ENCODE assay signal across 30 cellular contexts in genomic region chr20:61932711-61933480, GRCh38.
DNase-seq lines count a peak whose midpoint lies in the region; ATAC-seq and TF ChIP-seq lines count a peak whose summit lies in the region.
"Had no signal": no experiment of that assay in that cellular context is flagged by ENCODE, and none has a peak within 500 bp of the region (broad histone marks: within the 10 kb centered on the region; RNA-seq: fewer than 3 reads in every experiment).

No MANE protein-coding gene starts in this region.

- TF ChIP-seq CTCF in activated B cell treated with CpG ODN at 0.5 μM for 24 hours (IDR thresholded peaks at IDR 0.05) (no peak), spleen (IDR thresholded peaks at IDR 0.05 in 8 of 11, conservative IDR thresholded peaks at IDR 0.05 in 3 of 11) (no peak)

- H3K4me1 ChIP-seq in spleen, result peaks cover 0 to under 1% (median 0%) of the 10 kb centered on the region in 6 donors
- H3K4me1 ChIP-seq: foreskin keratinocyte, thyroid gland had no signal

- TF ChIP-seq POLR2A in spleen (IDR thresholded peaks at IDR 0.05), result no peak

- no peak overlapping the region for H3K4me3 ChIP-seq in spleen
- H3K4me3 ChIP-seq: ovary, thyroid gland had no signal

- ATAC-seq in activated B cell treated with CpG ODN at 0.5 μM for 24 hours (ENCODE audit: low read depth), result no peak
- no peak for ATAC-seq in left lobe of liver
- no peak for ATAC-seq in GM19455 (IDR thresholded peaks at IDR 0.05; ENCODE audit: unreplicated experiment)
- ATAC-seq: activated CD4-positive, CD25-positive, alpha-beta regulatory T cell treated with anti-CD3 and anti-CD28 coated beads, Interleukin-2, amount 50 U/mL, for 24 hours; activated CD8-positive, alpha-beta T cell treated with anti-CD3 and anti-CD28 coated beads, Interleukin-2, amount 10 ng/mL, durations not matched to agents 7 days and 5 days; esophagus mucosa; foreskin keratinocyte; left colon; natural killer cell treated with Interleukin-12 subunit alpha and Interleukin-12 subunit beta and Interleukin-15 and Interleukin-18, amount 100 ng/mL, for 72 hours; sciatic nerve had no signal

- no peaks in the 10 kb centered on the region for H3K27me3 Mint-ChIP-seq in activated B cell treated with CpG ODN at 0.5 μM for 24 hours
- H3K27me3 Mint-ChIP-seq: natural killer cell treated with Interleukin-12 subunit alpha and Interleukin-12 subunit beta and Interleukin-15 and Interleukin-18, amount 100 ng/mL, for 72 hours; stimulated activated naive CD8-positive, alpha-beta T cell treated with anti-CD3 and anti-CD28 coated beads, Interleukin-15, Interleukin-2, amounts not matched to agents 100 ng/mL and 50 ng/mL, for 24 hours had no signal

- no peak overlapping the region for H3K4me3 Mint-ChIP-seq in activated B cell treated with CpG ODN at 0.5 μM for 24 hours
- H3K4me3 Mint-ChIP-seq: activated CD8-positive, alpha-beta T cell treated with anti-CD3 and anti-CD28 coated beads, Interleukin-2, amount 10 ng/mL, durations not matched to agents 7 days and 5 days; activated T-cell treated with anti-CD3 and anti-CD28 coated beads, Interleukin-2, amount 50 U/mL, for 24 hours; HFFc6; natural killer cell treated with Interleukin-12 subunit alpha and Interleukin-12 subunit beta and Interleukin-15 and Interleukin-18, amount 100 ng/mL, for 72 hours; stimulated activated naive CD8-positive, alpha-beta T cell treated with anti-CD3 and anti-CD28 coated beads, Interleukin-15, Interleukin-2, amounts not matched to agents 100 ng/mL and 50 ng/mL, for 24 hours had no signal

- peaks cover 0 to 10% (median 0%) of the 10 kb centered on the region in 7 donors for H3K27me3 ChIP-seq in spleen (replicated peaks in 1 of 7)
- H3K27me3 ChIP-seq: foreskin keratinocyte, ovary, thyroid gland had no signal

- peak; percentile 21 for DNase-seq in activated CD4-positive, CD25-positive, alpha-beta regulatory T cell treated with anti-CD3 and anti-CD28 coated beads, Interleukin-2, amount 50 U/mL, for 72 hours
- no peak for DNase-seq in activated CD4-positive, CD25-positive, alpha-beta regulatory T cell (lab: John Stamatoyannopoulos, UW)
- DNase-seq in activated B cell treated with CpG ODN at 0.5 μM for 24 hours (peak; percentile 9), left lobe of liver (ENCODE audit: low spot score) (peak; percentile 37), spleen (peak; percentile 55), NCI-H1417 treated with DMSO at 0.1 percent for 48 hours (lab: John Stamatoyannopoulos, UW) (no peak), GOT3 (lab: John Stamatoyannopoulos, UW) (no peak)
- DNase-seq: activated CD8-positive, alpha-beta T cell treated with anti-CD3 and anti-CD28 coated beads, Interleukin-2, amount 10 ng/mL, durations not matched to agents 7 days and 5 days; activated T-cell treated with anti-CD3 and anti-CD28 coated beads, Interleukin-2, amount 50 U/mL, for 24 hours; DMS153; effector CD4-positive, alpha-beta T cell; foreskin keratinocyte; HFFc6; midbrain; NCI-H1092; NCI-H2081; NCI-H226; NCI-H774; stimulated activated CD4-positive, alpha-beta T cell treated with anti-CD3 and anti-CD28 coated beads, Interleukin-15, amount 100 ng/mL, for 24 hours; T-helper 9 cell; thyroid gland had no signal

- H3K27ac Mint-ChIP-seq in activated B cell treated with CpG ODN at 0.5 μM for 24 hours, result no peak overlapping the region
- H3K27ac Mint-ChIP-seq: activated CD8-positive, alpha-beta T cell treated with anti-CD3 and anti-CD28 coated beads, Interleukin-2, amount 10 ng/mL, durations not matched to agents 7 days and 5 days; activated T-cell treated with anti-CD3 and anti-CD28 coated beads, Interleukin-2, amount 50 U/mL, for 24 hours; HFFc6; natural killer cell treated with Interleukin-12 subunit alpha and Interleukin-12 subunit beta and Interleukin-15 and Interleukin-18, amount 100 ng/mL, for 72 hours; stimulated activated naive CD8-positive, alpha-beta T cell treated with anti-CD3 and anti-CD28 coated beads, Interleukin-15, Interleukin-2, amounts not matched to agents 100 ng/mL and 50 ng/mL, for 24 hours had no signal

- H3K36me3 Mint-ChIP-seq in activated B cell treated with CpG ODN at 0.5 μM for 24 hours (ENCODE audit: low read depth), result no peaks in the 10 kb centered on the region
- H3K36me3 Mint-ChIP-seq: natural killer cell treated with Interleukin-12 subunit alpha and Interleukin-12 subunit beta and Interleukin-15 and Interleukin-18, amount 100 ng/mL, for 72 hours had no signal

- H3K27ac ChIP-seq in spleen, result no peak overlapping the region
- H3K27ac ChIP-seq: foreskin keratinocyte, ovary, RWPE1, thyroid gland had no signal

- H3K9me3 Mint-ChIP-seq in activated B cell treated with CpG ODN at 0.5 μM for 24 hours, result no peaks in the 10 kb centered on the region
- H3K9me3 Mint-ChIP-seq: activated T-cell treated with anti-CD3 and anti-CD28 coated beads, Interleukin-2, amount 50 U/mL, for 24 hours; natural killer cell treated with Interleukin-12 subunit alpha and Interleukin-12 subunit beta and Interleukin-15 and Interleukin-18, amount 100 ng/mL, for 72 hours; stimulated activated naive CD8-positive, alpha-beta T cell treated with anti-CD3 and anti-CD28 coated beads, Interleukin-15, Interleukin-2, amounts not matched to agents 100 ng/mL and 50 ng/mL, for 24 hours had no signal

- H3K9me3 ChIP-seq in spleen, result peaks cover 0 to 7% (median 0%) of the 10 kb centered on the region in 8 donors
- H3K9me3 ChIP-seq: ovary, thyroid gland had no signal

- WGBS in spleen, 5 donors, result 90 to 92% (median 90%) methylated on average over 33 to 38 of the region's 38 CpGs

- intact Hi-C loops in activated B cell treated with CpG ODN at 0.5 μM for 24 hours (cut with micrococcal nuclease) (no loop called here), spleen (cut with DNase I; ENCODE audit: low total_unique reads) (no loop called here)

- H3K4me1 Mint-ChIP-seq in activated B cell treated with CpG ODN at 0.5 μM for 24 hours, result no peaks in the 10 kb centered on the region

- POLR2A ChIA-PET in activated B cell treated with CpG ODN at 0.5 μM for 24 hours (lab: Charles Lee), result no interaction called here

- no peaks in the 10 kb centered on the region for H3K36me3 ChIP-seq in spleen
- H3K36me3 ChIP-seq: ovary, thyroid gland had no signal

- CTCF ChIA-PET in activated B cell treated with CpG ODN at 0.5 μM for 24 hours (lab: Charles Lee), result no interaction called here

Comparison
In these comparisons a context has a peak if more than half of its experiments do, and no peak if none do; other contexts are left out.
1. DNase-seq: peak in activated CD4-positive, CD25-positive, alpha-beta regulatory T cell treated with anti-CD3 and anti-CD28 coated beads, Interleukin-2, amount 50 U/mL, for 72 hours (single experiment), activated B cell treated with CpG ODN at 0.5 μM for 24 hours (single experiment), left lobe of liver (single experiment) and spleen (single experiment); none in activated CD4-positive, CD25-positive, alpha-beta regulatory T cell (0 of 4), NCI-H1417 treated with DMSO at 0.1 percent for 48 hours (single experiment) and GOT3 (single experiment).